In genomic region chr5:106397700-106398099, GRCh38 we compare ENCODE assay signal across 13 cellular contexts.
DNase-seq lines count a peak whose midpoint lies in the region; ATAC-seq, FAIRE-seq and TF ChIP-seq lines count a peak whose summit lies in the region.
"Had no signal": no experiment of that assay in that cellular context is flagged by ENCODE, and none has a peak within 500 bp of the region (broad histone marks: within the 10 kb centered on the region; RNA-seq: fewer than 3 reads in every experiment).

No MANE protein-coding gene starts in this region.

- H3K4me3 Mint-ChIP-seq in T-helper 2 cell treated with Interferon-gamma antibody and Interleukin-4, amounts not matched to agents 5 μg/mL and 100 μg/mL, for 36 hours, result no peak overlapping the region
- H3K4me3 Mint-ChIP-seq: dendritic cell treated with granulocyte-macrophage colony-stimulating factor and Interleukin-4, amounts not matched to agents 40 ng/mL and 50 ng/mL, for 4 days; immature natural killer cell had no signal

- H3K27ac ChIP-seq in ovary, result no peak overlapping the region
- no peak overlapping the region for H3K27ac ChIP-seq in testis
- H3K27ac ChIP-seq: pancreas had no signal

- no peak for TF ChIP-seq POLR2A in H54 (IDR thresholded peaks at IDR 0.05; ENCODE audit: low read depth, low read length)
- no peak for TF ChIP-seq POLR2A in ovary (IDR thresholded peaks at IDR 0.05)
- TF ChIP-seq POLR2A in testis (IDR thresholded peaks at IDR 0.05), result no peak

- peak; percentile 96 for ATAC-seq in SK-N-SH treated with all-trans-retinoic acid at 6 μM for 48 hours

- intact Hi-C loops in ovary (cut with DNase I), result no loop called here
- intact Hi-C loops in testis (cut with DNase I; ENCODE audit: low total_unique reads), result no loop called here

- WGBS in ovary, 3 donors, result 5 to 18% (median 12%) methylated on average over 1 of the region's 1 CpG
- WGBS in testis, 2 donors, result 34 to 43% methylated on average over 1 of the region's 1 CpG

- H3K4me1 ChIP-seq in ovary (ENCODE audit: insufficient read depth) (no peaks in the 10 kb centered on the region), testis (no peaks in the 10 kb centered on the region)
- H3K4me1 ChIP-seq: pancreas had no signal

- no peaks in the 10 kb centered on the region for H3K27me3 Mint-ChIP-seq in T-helper 2 cell treated with Interferon-gamma antibody and Interleukin-4, amounts not matched to agents 5 μg/mL and 100 μg/mL, for 36 hours (ENCODE audit: low read depth)
- H3K27me3 Mint-ChIP-seq: dendritic cell treated with granulocyte-macrophage colony-stimulating factor and Interleukin-4, amounts not matched to agents 40 ng/mL and 50 ng/mL, for 4 days had no signal

- FAIRE-seq in H54 (lab: Jason Lieb, UNC), result peak; percentile 99
- FAIRE-seq: TTC549 had no signal

- TF ChIP-seq CTCF in fibroblast of mammary gland (conservative IDR thresholded peaks at IDR 0.05; ENCODE audit: control insufficient read depth, insufficient read depth, low read depth, low read length), result no peak
- TF ChIP-seq CTCF in ovary (IDR thresholded peaks at IDR 0.05), result no peak
- TF ChIP-seq CTCF in testis (IDR thresholded peaks at IDR 0.05), result no peak

- H3K4me3 ChIP-seq in fibroblast of mammary gland (ENCODE audit: control insufficient read depth, low read depth, low read length) (no peak overlapping the region), skeletal muscle cell (ENCODE audit: low read depth, low read length) (no peak overlapping the region), ovary (no peak overlapping the region), testis (no peak overlapping the region)
- H3K4me3 ChIP-seq: pancreas had no signal

- H3K36me3 ChIP-seq in ovary, result no peaks in the 10 kb centered on the region
- H3K36me3 ChIP-seq in testis (ENCODE audit: low read depth, missing control alignments), result no peaks in the 10 kb centered on the region
- H3K36me3 ChIP-seq: pancreas had no signal

- no peaks in the 10 kb centered on the region for H3K36me3 Mint-ChIP-seq in T-helper 2 cell treated with Interferon-gamma antibody and Interleukin-4, amounts not matched to agents 5 μg/mL and 100 μg/mL, for 36 hours (ENCODE audit: low read depth)
- H3K36me3 Mint-ChIP-seq: immature natural killer cell had no signal

- DNase-seq in H54 (ENCODE audit: insufficient read length, low spot score) (peak; percentile 19), fibroblast of mammary gland (ENCODE audit: low read depth) (peak; percentile 90), skeletal muscle cell (ENCODE audit: low read depth) (peak; percentile 93), ovary (no peak), testis (no peak), ecto neural progenitor cell (ENCODE audit: low spot score) (no peak)
- no peak for DNase-seq in T-helper 2 cell treated with Interferon-gamma antibody and Interleukin-4, amounts not matched to agents 5 μg/mL and 100 μg/mL, for 36 hours (ENCODE audit: low spot score)
- DNase-seq: immature natural killer cell, NCI-H524, pancreas had no signal

- H3K27me3 ChIP-seq in ovary, result no peaks in the 10 kb centered on the region
- no peaks in the 10 kb centered on the region for H3K27me3 ChIP-seq in testis
- H3K27me3 ChIP-seq: pancreas had no signal

- H3K9me3 ChIP-seq in ovary, result no peaks in the 10 kb centered on the region
- no peaks in the 10 kb centered on the region for H3K9me3 ChIP-seq in testis
- H3K9me3 ChIP-seq: pancreas had no signal

- H3K27ac Mint-ChIP-seq in T-helper 2 cell treated with Interferon-gamma antibody and Interleukin-4, amounts not matched to agents 5 μg/mL and 100 μg/mL, for 36 hours, result no peak overlapping the region
- H3K27ac Mint-ChIP-seq: dendritic cell treated with granulocyte-macrophage colony-stimulating factor and Interleukin-4, amounts not matched to agents 40 ng/mL and 50 ng/mL, for 4 days; immature natural killer cell had no signal

- H3K9me3 Mint-ChIP-seq in T-helper 2 cell treated with Interferon-gamma antibody and Interleukin-4, amounts not matched to agents 5 μg/mL and 100 μg/mL, for 36 hours, result no peaks in the 10 kb centered on the region

- no peak for TF ChIP-seq EP300 in ovary (IDR thresholded peaks at IDR 0.05)

- no peaks in the 10 kb centered on the region for H3K4me1 Mint-ChIP-seq in T-helper 2 cell treated with Interferon-gamma antibody and Interleukin-4, amounts not matched to agents 5 μg/mL and 100 μg/mL, for 36 hours (ENCODE audit: low read depth)
- H3K4me1 Mint-ChIP-seq: immature natural killer cell had no signal

TF ChIP-seq in SK-N-SH treated with all-trans-retinoic acid at 6 μM for 48 hours, 23 proteins besides CTCF, POLR2A, EP300 and RAD21:
- no peak for TF ChIP-seq ISL1 (CRISPR knock-in tag; IDR thresholded peaks at IDR 0.05)
- TF ChIP-seq ZNF565 (CRISPR knock-in tag; conservative IDR thresholded peaks at IDR 0.05; ENCODE audit: low read depth), result no peak
- TF ChIP-seq PPARA (CRISPR knock-in tag; IDR thresholded peaks at IDR 0.05; ENCODE audit: borderline replicate concordance), result no peak
- no peak for TF ChIP-seq ZFP30 (CRISPR knock-in tag; IDR thresholded peaks at IDR 0.05)
- no peak for TF ChIP-seq TOX (CRISPR knock-in tag; IDR thresholded peaks at IDR 0.05; ENCODE audit: borderline replicate concordance)
- TF ChIP-seq OSR1 (CRISPR knock-in tag; IDR thresholded peaks at IDR 0.05), result no peak

Comparison
In these comparisons a context has a peak if more than half of its experiments do, and no peak if none do; other contexts are left out.
1. DNase-seq: peak in H54 (single experiment), fibroblast of mammary gland (single experiment) and skeletal muscle cell (single experiment); none in ovary (0 of 5), T-helper 2 cell treated with Interferon-gamma antibody and Interleukin-4, amounts not matched to agents 5 μg/mL and 100 μg/mL, for 36 hours (single experiment), testis (single experiment) and ecto neural progenitor cell (single experiment).